Comparison of ENCODE assay signal across 12 cellular contexts in genomic region chr15:70882361-70882760, GRCh38.
"Had no signal": no experiment of that assay in that cellular context is flagged by ENCODE, and none has a peak within 500 bp of the region (broad histone marks: within the 10 kb centered on the region; RNA-seq: fewer than 3 reads in every experiment).

No MANE protein-coding gene starts in this region.

- H3K9me3 ChIP-seq: adrenal gland, body of pancreas, heart left ventricle, left ventricle myocardium inferior, sigmoid colon had no signal

- DNase-seq: activated naive CD4-positive, alpha-beta T cell treated with anti-CD3 and anti-CD28 coated beads, Interleukin-2, amount 10 ng/mL, durations not matched to agents 7 days and 5 days; adrenal gland; body of pancreas; central memory CD4-positive, alpha-beta T cell; cortex of kidney; effector CD8-positive, alpha-beta T cell; heart left ventricle; islet precursor cell; left ventricle myocardium inferior; mesenchymal stem cell; sigmoid colon; stimulated activated CD4-positive, alpha-beta T cell treated with anti-CD3 and anti-CD28 coated beads, Interleukin-4, amount 100 ng/mL, for 1 hour had no signal

- H3K27me3 ChIP-seq: adrenal gland, body of pancreas, heart left ventricle, sigmoid colon had no signal

- H3K4me3 ChIP-seq: adrenal gland, body of pancreas, heart left ventricle, left ventricle myocardium inferior, sigmoid colon had no signal

- H3K27ac ChIP-seq: adrenal gland, body of pancreas, heart left ventricle, left ventricle myocardium inferior, sigmoid colon had no signal

- H3K4me1 ChIP-seq: adrenal gland, body of pancreas, heart left ventricle, left ventricle myocardium inferior, sigmoid colon had no signal

- H3K36me3 ChIP-seq: adrenal gland, left ventricle myocardium inferior, sigmoid colon had no signal

- ATAC-seq: body of pancreas, heart left ventricle had no signal
